ENCODE assay signal across 22 cellular contexts in the genomic region with DNA sequence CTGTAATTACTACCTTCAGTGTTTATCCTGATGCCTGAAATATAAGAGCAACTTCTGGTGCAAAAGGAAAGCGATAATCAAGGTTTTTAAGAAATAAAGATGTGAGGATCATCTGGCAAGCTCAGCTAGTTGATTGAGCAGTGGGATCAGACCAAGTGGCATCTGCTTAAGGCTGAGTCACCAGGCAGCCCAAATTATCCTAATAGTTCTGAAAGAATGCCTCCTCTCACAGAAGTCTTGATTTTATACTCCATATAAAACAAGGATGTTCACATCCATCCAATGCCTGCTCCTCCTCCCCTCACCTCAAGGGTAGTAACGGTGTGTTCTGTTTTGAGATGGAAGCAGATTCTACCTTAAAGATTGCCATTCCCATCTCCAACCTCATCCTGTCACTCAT.
A peak's percentile ranks its signal among the peaks of the same experiment; 100 is the strongest.
DNase-seq lines count a peak whose midpoint lies in the region; TF ChIP-seq lines count a peak whose summit lies in the region.
"Had no signal": no experiment of that assay in that cellular context is flagged by ENCODE, and none has a peak within 500 bp of the region (broad histone marks: within the 10 kb centered on the region; RNA-seq: fewer than 3 reads in every experiment).

No MANE protein-coding gene starts in this region.

- H3K27me3 Mint-ChIP-seq in MCF 10A (ENCODE audit: insufficient read depth, unreplicated experiment) (no peaks in the 10 kb centered on the region), chondrocyte (ENCODE audit: low read depth) (no peaks in the 10 kb centered on the region)
- peaks cover 3 to 5% of the 10 kb centered on the region in 2 donors for H3K27me3 Mint-ChIP-seq in CD4-positive, alpha-beta memory T cell
- H3K27me3 Mint-ChIP-seq: activated naive CD4-positive, alpha-beta T cell treated with anti-CD3 and anti-CD28 coated beads, Interleukin-2, amount 10 ng/mL, durations not matched to agents 7 days and 5 days had no signal

- H3K4ac ChIP-seq in mesendoderm (ENCODE audit: low read depth, low read length) = no peak overlapping the region

- peaks cover 7% of the 10 kb centered on the region for H3K9me3 Mint-ChIP-seq in MCF 10A (ENCODE audit: unreplicated experiment)
- peaks cover 3% of the 10 kb centered on the region for H3K9me3 Mint-ChIP-seq in chondrocyte (ENCODE audit: low read depth)
- H3K9me3 Mint-ChIP-seq in CD4-positive, alpha-beta memory T cell = no peaks in the 10 kb centered on the region
- H3K9me3 Mint-ChIP-seq: activated naive CD4-positive, alpha-beta T cell treated with anti-CD3 and anti-CD28 coated beads, Interleukin-2, amount 10 ng/mL, durations not matched to agents 7 days and 5 days; GM23338; T-helper 1 cell treated with Interleukin-12 subunit alpha and Interleukin-12 subunit beta and Interleukin-4 antibody, amounts not matched to agents 30 μg/mL and 1 μg/mL, for 36 hours had no signal

- H3K4me2 ChIP-seq in mesendoderm (ENCODE audit: low read length) = no peak overlapping the region
- H3K4me2 ChIP-seq: GM23338 had no signal

- whole genome bisulfite sequencing in mesendoderm (ENCODE audit: extremely low coverage, insufficient coverage, low lambda C conversion rate) = no CpG with 5 or more reads among the region's 2 CpGs

- no peak overlapping the region for H4K5ac ChIP-seq in mesendoderm (ENCODE audit: low read length)

- no peaks in the 10 kb centered on the region for H3K79me1 ChIP-seq in mesendoderm (ENCODE audit: low read length)

- H3K36me3 Mint-ChIP-seq in MCF 10A (ENCODE audit: insufficient read depth, unreplicated experiment) (no peaks in the 10 kb centered on the region), chondrocyte (ENCODE audit: low read depth) (no peaks in the 10 kb centered on the region)
- H3K36me3 Mint-ChIP-seq in CD4-positive, alpha-beta memory T cell = no peaks in the 10 kb centered on the region
- H3K36me3 Mint-ChIP-seq: activated naive CD4-positive, alpha-beta T cell treated with anti-CD3 and anti-CD28 coated beads, Interleukin-2, amount 10 ng/mL, durations not matched to agents 7 days and 5 days had no signal

- no peak overlapping the region for H3K4me3 ChIP-seq in breast epithelium
- no peak overlapping the region for H3K4me3 ChIP-seq in mesendoderm (ENCODE audit: low read length)
- no peak overlapping the region for H3K4me3 ChIP-seq in H7 (ENCODE audit: insufficient read depth, low read depth, low read length)
- no peak overlapping the region for H3K4me3 ChIP-seq in CD4-positive, alpha-beta memory T cell (ENCODE audit: low read length in 2 of 2)
- H3K4me3 ChIP-seq: GM23338, lower lobe of right lung, SJSA1, suprapubic skin had no signal

- no peak overlapping the region for H2BK5ac ChIP-seq in mesendoderm (ENCODE audit: low read length)

- no peak for TF ChIP-seq POLR2A in breast epithelium (IDR thresholded peaks at IDR 0.05)

- H3K27me3 ChIP-seq in breast epithelium = no peaks in the 10 kb centered on the region
- no peaks in the 10 kb centered on the region for H3K27me3 ChIP-seq in mesendoderm (ENCODE audit: insufficient read depth, low read length, poor library complexity)
- no peaks in the 10 kb centered on the region for H3K27me3 ChIP-seq in H7 (ENCODE audit: control insufficient read depth, insufficient read depth, low read length)
- no peaks in the 10 kb centered on the region for H3K27me3 ChIP-seq in CD4-positive, alpha-beta memory T cell (ENCODE audit: insufficient read depth, low read length)
- H3K27me3 ChIP-seq: suprapubic skin had no signal

- TF ChIP-seq CTCF in MCF 10A (IDR thresholded peaks at IDR 0.05; ENCODE audit: unreplicated experiment) = no peak
- no peak for TF ChIP-seq CTCF in breast epithelium (IDR thresholded peaks at IDR 0.05)
- TF ChIP-seq CTCF in chondrocyte (IDR thresholded peaks at IDR 0.05) = no peak

- no peaks in the 10 kb centered on the region for H3K9me3 ChIP-seq in breast epithelium
- no peaks in the 10 kb centered on the region for H3K9me3 ChIP-seq in CD4-positive, alpha-beta memory T cell (ENCODE audit: control insufficient read depth in 1 of 2, low read length in 2 of 2)
- H3K9me3 ChIP-seq: lower lobe of right lung, SJSA1, suprapubic skin had no signal

- H3K9ac ChIP-seq in mesendoderm (ENCODE audit: low read length) = no peak overlapping the region

- H2BK120ac ChIP-seq in mesendoderm (ENCODE audit: low read depth, low read length) = no peak overlapping the region

- no peak overlapping the region for H3K56ac ChIP-seq in mesendoderm (ENCODE audit: low read length)

- no peak overlapping the region for H2BK15ac ChIP-seq in mesendoderm (replicated peaks; ENCODE audit: low read depth)

- no peaks in the 10 kb centered on the region for H3K4me1 ChIP-seq in breast epithelium
- peaks cover 4% of the 10 kb centered on the region for H3K4me1 ChIP-seq in mesendoderm (ENCODE audit: control insufficient read depth, low read depth, low read length)
- H3K4me1 ChIP-seq in CD4-positive, alpha-beta memory T cell (ENCODE audit: insufficient read depth, low read length) = no peaks in the 10 kb centered on the region
- H3K4me1 ChIP-seq: lower lobe of right lung, SJSA1, suprapubic skin had no signal

- peaks cover 21% of the 10 kb centered on the region for H3K4me1 Mint-ChIP-seq in MCF 10A (ENCODE audit: insufficient read depth, unreplicated experiment)
- peaks cover 25% of the 10 kb centered on the region for H3K4me1 Mint-ChIP-seq in chondrocyte (ENCODE audit: low read depth)
- peaks cover 0 to 3% (median 0%) of the 10 kb centered on the region in 4 donors for H3K4me1 Mint-ChIP-seq in CD4-positive, alpha-beta memory T cell

- no TSS peak for BruUV-seq in MCF 10A (replicated peaks; lab: Mats Ljungman, UMichigan)

- no peak for DNase-seq in MCF 10A (ENCODE audit: unreplicated experiment)
- no peak for DNase-seq in breast epithelium (ENCODE audit: low spot score in 2 of 2)
- no peak for DNase-seq in chondrocyte (ENCODE audit: low spot score)
- DNase-seq in mesendoderm = no peak
- DNase-seq in hippocampal formation (lab: John Stamatoyannopoulos, UW) = no peak
- no peak for DNase-seq in activated naive CD4-positive, alpha-beta T cell treated with anti-CD3 and anti-CD28 coated beads, Interleukin-2, amount 50 U/mL, for 16 hours
- no peak for DNase-seq in H7
- DNase-seq in CD4-positive, alpha-beta memory T cell = no peak
- DNase-seq: activated CD4-positive, alpha-beta T cell treated with anti-CD3 and anti-CD28 coated beads for 48 hours; activated naive CD4-positive, alpha-beta T cell treated with anti-CD3 and anti-CD28 coated beads, Interleukin-2, amount 10 ng/mL, durations not matched to agents 7 days and 5 days; activated T-cell treated with anti-CD3 and anti-CD28 coated beads, Interleukin-2, amount 50 U/mL, for 72 hours; anterior cingulate cortex; C1 segment of cervical spinal cord; MV-4-11; NCI-H187; NCI-H2171 treated with DMSO at 0.1 percent for 48 hours; NCI-H524 treated with DMSO at 0.1 percent for 48 hours had no signal

- POLR2A ChIA-PET in MCF 10A (lab: Yijun Ruan, JAX) = interaction anchor here (0.9 to 1.3 kb wide), 3 partner anchors 14 to 106 kb away, joined by 4 to 5 read pairs (median 5); no protein-coding TSS in a partner anchor
- POLR2A ChIA-PET in CD4-positive, alpha-beta memory T cell (lab: Charles Lee; ENCODE audit: partially characterized antibody) = no interaction called here

- no peak overlapping the region for H3K27ac ChIP-seq in breast epithelium
- no peak overlapping the region for H3K27ac ChIP-seq in mesendoderm (ENCODE audit: low read depth, low read length)
- H3K27ac ChIP-seq in CD4-positive, alpha-beta memory T cell (ENCODE audit: low read depth, low read length) = no peak overlapping the region
- H3K27ac ChIP-seq: SJSA1, suprapubic skin had no signal

- H4K8ac ChIP-seq in mesendoderm (ENCODE audit: low read depth, low read length) = no peak overlapping the region

- H3K36me3 ChIP-seq in breast epithelium (no peaks in the 10 kb centered on the region), mesendoderm (ENCODE audit: control insufficient read depth, insufficient read depth, low read length) (no peaks in the 10 kb centered on the region), H7 (replicated peaks; ENCODE audit: control insufficient read depth, insufficient read depth, low read length) (no peaks in the 10 kb centered on the region)
- H3K36me3 ChIP-seq in CD4-positive, alpha-beta memory T cell (ENCODE audit: insufficient read depth, low read length) = no peaks in the 10 kb centered on the region
- H3K36me3 ChIP-seq: lower lobe of right lung, SJSA1, suprapubic skin had no signal

- H3K23ac ChIP-seq in mesendoderm (ENCODE audit: low read length) = no peak overlapping the region

- no peak overlapping the region for H3K4me3 Mint-ChIP-seq in MCF 10A (ENCODE audit: unreplicated experiment)
- H3K4me3 Mint-ChIP-seq in chondrocyte (ENCODE audit: unreplicated experiment) = no peak overlapping the region
- H3K4me3 Mint-ChIP-seq in CD4-positive, alpha-beta memory T cell = no peak overlapping the region
- H3K4me3 Mint-ChIP-seq: activated naive CD4-positive, alpha-beta T cell treated with anti-CD3 and anti-CD28 coated beads, Interleukin-2, amount 10 ng/mL, durations not matched to agents 7 days and 5 days; activated T-cell treated with anti-CD3 and anti-CD28 coated beads, Interleukin-2, amount 50 U/mL, for 72 hours; GM23338; T-helper 1 cell treated with Interleukin-12 subunit alpha and Interleukin-12 subunit beta and Interleukin-4 antibody, amounts not matched to agents 30 μg/mL and 1 μg/mL, for 36 hours had no signal

- H3K18ac ChIP-seq in mesendoderm (ENCODE audit: low read length) = peak overlapping the region; percentile 0

- CTCF ChIA-PET in MCF 10A (lab: Yijun Ruan, JAX) = no interaction called here
- CTCF ChIA-PET in CD4-positive, alpha-beta memory T cell (lab: Charles Lee; ENCODE audit: partially characterized antibody) = no interaction called here

- intact Hi-C loops in MCF 10A (cut with micrococcal nuclease) = no loop called here
- intact Hi-C loops in breast epithelium (cut with DNase I; ENCODE audit: low total_unique reads) = no loop called here
- intact Hi-C loops in CD4-positive, alpha-beta memory T cell (cut with micrococcal nuclease) = no loop called here

- H2AK5ac ChIP-seq in mesendoderm (ENCODE audit: low read length) = no peak overlapping the region

- H3K79me2 ChIP-seq in mesendoderm (ENCODE audit: control insufficient read depth, insufficient read depth, low read length) = no peaks in the 10 kb centered on the region

- peak overlapping the region; percentile 29 for H3K27ac Mint-ChIP-seq in MCF 10A (ENCODE audit: low read depth, unreplicated experiment)
- H3K27ac Mint-ChIP-seq in chondrocyte (ENCODE audit: unreplicated experiment) = peak overlapping the region; percentile 12
- no peak overlapping the region for H3K27ac Mint-ChIP-seq in CD4-positive, alpha-beta memory T cell
- H3K27ac Mint-ChIP-seq: activated naive CD4-positive, alpha-beta T cell treated with anti-CD3 and anti-CD28 coated beads, Interleukin-2, amount 10 ng/mL, durations not matched to agents 7 days and 5 days; activated T-cell treated with anti-CD3 and anti-CD28 coated beads, Interleukin-2, amount 50 U/mL, for 72 hours; GM23338; T-helper 1 cell treated with Interleukin-12 subunit alpha and Interleukin-12 subunit beta and Interleukin-4 antibody, amounts not matched to agents 30 μg/mL and 1 μg/mL, for 36 hours had no signal

Comparison
In these comparisons a context has a peak if more than half of its experiments do, and no peak if none do; other contexts are left out.
1. H3K27ac Mint-ChIP-seq: peak in MCF 10A (single experiment) and chondrocyte (single experiment); none in CD4-positive, alpha-beta memory T cell (0 of 7).